ENCODE assay signal across 19 cellular contexts in the genomic region with DNA sequence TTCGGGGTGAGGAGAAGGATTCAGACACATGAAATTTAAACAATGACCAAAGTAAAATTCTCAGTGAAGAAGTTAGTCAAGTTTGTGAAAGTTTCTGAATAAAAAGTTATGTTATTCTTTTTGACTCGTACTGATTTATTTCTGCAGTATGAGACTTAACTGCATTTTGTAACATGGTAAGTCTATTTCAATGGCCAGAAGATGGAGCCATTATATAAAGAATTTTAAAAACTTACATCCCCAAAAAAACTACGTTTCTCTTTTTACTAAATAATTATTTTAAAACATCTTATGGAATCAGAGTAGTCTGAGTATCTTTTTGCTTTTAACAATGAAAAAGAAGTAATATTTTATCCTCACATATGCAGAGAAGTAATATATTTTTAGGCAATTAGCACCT. TPM values are rescaled to one million over a fixed set of nuclear protein-coding genes. Genes with fewer than 3 reads are reported as not detected.
DNase-seq lines count a peak whose midpoint lies in the region; ATAC-seq and TF ChIP-seq lines count a peak whose summit lies in the region.
"Had no signal": no experiment of that assay in that cellular context is flagged by ENCODE, and none has a peak within 500 bp of the region (broad histone marks: within the 10 kb centered on the region; RNA-seq: fewer than 3 reads in every experiment).

No MANE protein-coding gene starts in this region.

- H3K27ac Mint-ChIP-seq in chondrocyte (ENCODE audit: unreplicated experiment) (no peak overlapping the region), Calu3 (ENCODE audit: unreplicated experiment) (no peak overlapping the region)
- H3K27ac Mint-ChIP-seq: activated CD8-positive, alpha-beta T cell treated with anti-CD3 and anti-CD28 coated beads for 36 hours had no signal

- no peaks in the 10 kb centered on the region for H3K9me3 Mint-ChIP-seq in chondrocyte (ENCODE audit: low read depth)
- H3K9me3 Mint-ChIP-seq in Calu3 (ENCODE audit: low read depth, unreplicated experiment), result no peaks in the 10 kb centered on the region
- H3K9me3 Mint-ChIP-seq: activated CD8-positive, alpha-beta T cell treated with anti-CD3 and anti-CD28 coated beads for 36 hours; central memory CD8-positive, alpha-beta T cell had no signal

- H3K27me3 Mint-ChIP-seq in chondrocyte (ENCODE audit: low read depth), result no peaks in the 10 kb centered on the region
- no peaks in the 10 kb centered on the region for H3K27me3 Mint-ChIP-seq in Calu3 (ENCODE audit: unreplicated experiment)
- H3K27me3 Mint-ChIP-seq: central memory CD8-positive, alpha-beta T cell had no signal

- intact Hi-C loops in Calu3 (cut with micrococcal nuclease; ENCODE audit: unreplicated experiment), result loop anchor here (1.0 kb wide), 3 partner anchors 205 to 338 kb away; no protein-coding TSS in a partner anchor

- in situ Hi-C loops in ACHN (cut with HindIII; ENCODE audit: low pct_ligation_motif_present, low pct_unique_long_range_greater_than_20kb, low sequenced_read_pairs), result no loop called here
- in situ Hi-C loops in G401 (cut with HindIII; ENCODE audit: low sequenced_read_pairs), result no loop called here

- DNase-seq in ACHN (peak; percentile 10), KG1 (lab: John Stamatoyannopoulos, UW) (peak; percentile 1), chondrocyte (ENCODE audit: low spot score) (no peak), left lobe of liver (ENCODE audit: low spot score) (no peak), G401 (ENCODE audit: low spot score) (no peak), Calu3 (no peak), iPS-NIHi11 (ENCODE audit: low spot score) (no peak)
- DNase-seq: activated CD8-positive, alpha-beta T cell treated with anti-CD3 and anti-CD28 coated beads for 36 hours; activated gamma-delta T cell; C1 segment of cervical spinal cord; H7; NCI-H524; Right ventricle myocardium superior; stimulated activated CD4-positive, alpha-beta T cell treated with anti-CD3 and anti-CD28 coated beads, Interleukin-4, amount 100 ng/mL, for 4 hours; stimulated activated naive CD4-positive, alpha-beta T cell treated with Interleukin-2 at 50 U/mL for 16 hours; T1000 had no signal

- BruUV-seq in Calu3 (replicated peaks; lab: Mats Ljungman, UMichigan), result no TSS peak

- CTCF ChIA-PET in Calu3 (lab: Charles Lee), result interaction anchor here (1.3 to 1.7 kb wide), 2 partner anchors 239 to 240 kb away, joined by 4 to 5 read pairs; no protein-coding TSS in a partner anchor

- ATAC-seq in left lobe of liver (peak; percentile 31), HG02938 (IDR thresholded peaks at IDR 0.05; ENCODE audit: unreplicated experiment) (no peak)
- ATAC-seq: activated CD8-positive, alpha-beta T cell treated with anti-CD3 and anti-CD28 coated beads for 36 hours; esophagus mucosa had no signal

- TF ChIP-seq CTCF in chondrocyte (IDR thresholded peaks at IDR 0.05), result peak; percentile 93
- TF ChIP-seq CTCF in Calu3 (IDR thresholded peaks at IDR 0.05; ENCODE audit: unreplicated experiment), result no peak

- no peaks in the 10 kb centered on the region for H3K36me3 Mint-ChIP-seq in chondrocyte (ENCODE audit: low read depth)
- no peaks in the 10 kb centered on the region for H3K36me3 Mint-ChIP-seq in Calu3 (ENCODE audit: insufficient read depth, unreplicated experiment)

- H3K4me1 Mint-ChIP-seq in chondrocyte (ENCODE audit: low read depth), result peaks cover 10% of the 10 kb centered on the region
- H3K4me1 Mint-ChIP-seq in Calu3 (ENCODE audit: low read depth, unreplicated experiment), result no peaks in the 10 kb centered on the region
- H3K4me1 Mint-ChIP-seq: central memory CD8-positive, alpha-beta T cell had no signal

- H3K4me3 Mint-ChIP-seq in chondrocyte (ENCODE audit: unreplicated experiment) (no peak overlapping the region), Calu3 (ENCODE audit: low read depth, unreplicated experiment) (no peak overlapping the region)
- H3K4me3 Mint-ChIP-seq: activated CD8-positive, alpha-beta T cell treated with anti-CD3 and anti-CD28 coated beads for 36 hours; central memory CD8-positive, alpha-beta T cell had no signal

RNA-seq across cellular contexts. Expression of gene SCN1A, which starts 51.4 kb away (rescaled TPM):
- total RNA-seq in chondrocyte (0.05 TPM in 1 of 3 replicates, not detected in the others), left lobe of liver (0.13 TPM), Calu3 (2022) (not detected in 2 replicates)
- not detected in 2 replicates for total RNA-seq in G401 (2014; rRNA removed; shearing (Covaris generic))
- total RNA-seq: activated CD8-positive, alpha-beta T cell treated with anti-CD3 and anti-CD28 coated beads for 36 hours; esophagus mucosa had no signal

Comparison
In these comparisons a context has a peak if more than half of its experiments do, and no peak if none do; other contexts are left out.
1. DNase-seq: peak in ACHN (single experiment) and KG1 (single experiment); none in chondrocyte (single experiment), left lobe of liver (single experiment), G401 (single experiment), Calu3 (single experiment) and iPS-NIHi11 (single experiment).